In genomic region chr3:48088749-48089466, GRCh38 we compare ENCODE assay signal across 1 cellular context.
TF ChIP-seq lines count a peak whose summit lies in the region.

No MANE protein-coding gene starts in this region.

TF ChIP-seq in HepG2, 621 proteins besides CTCF, POLR2A, EP300 and RAD21 (continued from another document and continues in another):
- TF ChIP-seq REST (IDR thresholded peaks at IDR 0.05; ENCODE audit: borderline replicate concordance in 1 of 2, low read depth in 1 of 2, low read length in 2 of 2) (peak in 1 of 2 experiments; percentile 60; a peak in 1 of 4 replicates), ZNF331 (CRISPR knock-in tag; IDR thresholded peaks at IDR 0.05) (peak; percentile 32; the same call in 1 of the 2 replicates), MXD3 (CRISPR knock-in tag; IDR thresholded peaks at IDR 0.05) (peak; percentile 80; the same call in 1 of the 2 replicates), GPN1 (CRISPR knock-in tag; IDR thresholded peaks at IDR 0.05; ENCODE audit: borderline replicate concordance) (0 out of 2 replicates have a peak, but pooled peaks have one; percentile 17), SNAPC4 (CRISPR knock-in tag; IDR thresholded peaks at IDR 0.05) (0 out of 2 replicates have a peak, but pooled peaks have one; percentile 12), MYC (CRISPR knock-in tag; IDR thresholded peaks at IDR 0.05; ENCODE audit: borderline replicate concordance) (peak; percentile 98), ZNF136 (CRISPR knock-in tag; IDR thresholded peaks at IDR 0.05; ENCODE audit: low read depth) (0 out of 2 replicates have a peak, but pooled peaks have one; percentile 70), HES4 (CRISPR knock-in tag; IDR thresholded peaks at IDR 0.05; ENCODE audit: borderline replicate concordance) (peak; percentile 84), ZBTB4 (CRISPR knock-in tag; IDR thresholded peaks at IDR 0.05; ENCODE audit: borderline replicate concordance) (no peak), MAF1 (CRISPR knock-in tag; IDR thresholded peaks at IDR 0.05; ENCODE audit: borderline replicate concordance) (peak; percentile 60), KDM5A (IDR thresholded peaks at IDR 0.05; ENCODE audit: borderline replicate concordance, low read length) (peak; percentile 78; the same call in 1 of the 2 replicates), ZNF143 (CRISPR knock-in tag; IDR thresholded peaks at IDR 0.05) (peak; percentile 58), FOSL2 (CRISPR knock-in tag; IDR thresholded peaks at IDR 0.05) (peak; percentile 26), CEBPG (CRISPR knock-in tag; IDR thresholded peaks at IDR 0.05) (peak; percentile 76), ZNF552 (CRISPR knock-in tag; IDR thresholded peaks at IDR 0.05; ENCODE audit: borderline replicate concordance) (no peak), CHD4 (IDR thresholded peaks at IDR 0.05; ENCODE audit: borderline replicate concordance, low read length) (no peak), ZNF672 (CRISPR knock-in tag; IDR thresholded peaks at IDR 0.05) (no peak), CREB3 (CRISPR knock-in tag; IDR thresholded peaks at IDR 0.05) (peak; percentile 69; the same call in 1 of the 2 replicates), RARA (CRISPR knock-in tag; IDR thresholded peaks at IDR 0.05) (peak; percentile 12; the same call in 1 of the 2 replicates), ZBTB14 (CRISPR knock-in tag; IDR thresholded peaks at IDR 0.05) (peak; percentile 43), THAP9 (CRISPR knock-in tag; IDR thresholded peaks at IDR 0.05; ENCODE audit: borderline replicate concordance) (peak; percentile 61; the same call in 1 of the 2 replicates), MTERF4 (CRISPR knock-in tag; IDR thresholded peaks at IDR 0.05) (peak; percentile 92; the same call in 1 of the 2 replicates), NONO (IDR thresholded peaks at IDR 0.05) (no peak), NONO (CRISPR knock-in tag; conservative IDR thresholded peaks at IDR 0.05) (peak; percentile 80), NCOA1 (CRISPR knock-in tag; IDR thresholded peaks at IDR 0.05) (0 out of 2 replicates have a peak, but pooled peaks have one; percentile 82), MTA3 (CRISPR knock-in tag; IDR thresholded peaks at IDR 0.05) (no peak), ARID3A (IDR thresholded peaks at IDR 0.05; ENCODE audit: low read depth, low read length) (no peak), ZKSCAN1 (IDR thresholded peaks at IDR 0.05; ENCODE audit: low read length) (no peak), ZNF549 (CRISPR knock-in tag; IDR thresholded peaks at IDR 0.05) (no peak), NKX3-1 (CRISPR knock-in tag; IDR thresholded peaks at IDR 0.05) (peak; percentile 58; the same call in 1 of the 2 replicates), HOXA9 (CRISPR knock-in tag; IDR thresholded peaks at IDR 0.05; ENCODE audit: borderline replicate concordance) (0 out of 2 replicates have a peak, but pooled peaks have one; percentile 69), ZSCAN9 (CRISPR knock-in tag; IDR thresholded peaks at IDR 0.05; ENCODE audit: borderline replicate concordance) (peak; percentile 21; the same call in 1 of the 2 replicates), SMAD1 (CRISPR knock-in tag; IDR thresholded peaks at IDR 0.05; ENCODE audit: borderline replicate concordance, low read depth) (no peak; the same call in 1 of the 2 replicates), STAG1 (CRISPR knock-in tag; IDR thresholded peaks at IDR 0.05) (no peak), GATA4 (IDR thresholded peaks at IDR 0.05; ENCODE audit: borderline replicate concordance, low read depth) (peak; percentile 51; the same call in 1 of the 2 replicates), KMT2A (CRISPR knock-in tag; IDR thresholded peaks at IDR 0.05) (peak; percentile 82), RELA (CRISPR knock-in tag; IDR thresholded peaks at IDR 0.05) (no peak), MBNL3 (CRISPR knock-in tag; conservative IDR thresholded peaks at IDR 0.05) (no peak)
